ENCODE assay signal across 8 cellular contexts in the genomic region with DNA sequence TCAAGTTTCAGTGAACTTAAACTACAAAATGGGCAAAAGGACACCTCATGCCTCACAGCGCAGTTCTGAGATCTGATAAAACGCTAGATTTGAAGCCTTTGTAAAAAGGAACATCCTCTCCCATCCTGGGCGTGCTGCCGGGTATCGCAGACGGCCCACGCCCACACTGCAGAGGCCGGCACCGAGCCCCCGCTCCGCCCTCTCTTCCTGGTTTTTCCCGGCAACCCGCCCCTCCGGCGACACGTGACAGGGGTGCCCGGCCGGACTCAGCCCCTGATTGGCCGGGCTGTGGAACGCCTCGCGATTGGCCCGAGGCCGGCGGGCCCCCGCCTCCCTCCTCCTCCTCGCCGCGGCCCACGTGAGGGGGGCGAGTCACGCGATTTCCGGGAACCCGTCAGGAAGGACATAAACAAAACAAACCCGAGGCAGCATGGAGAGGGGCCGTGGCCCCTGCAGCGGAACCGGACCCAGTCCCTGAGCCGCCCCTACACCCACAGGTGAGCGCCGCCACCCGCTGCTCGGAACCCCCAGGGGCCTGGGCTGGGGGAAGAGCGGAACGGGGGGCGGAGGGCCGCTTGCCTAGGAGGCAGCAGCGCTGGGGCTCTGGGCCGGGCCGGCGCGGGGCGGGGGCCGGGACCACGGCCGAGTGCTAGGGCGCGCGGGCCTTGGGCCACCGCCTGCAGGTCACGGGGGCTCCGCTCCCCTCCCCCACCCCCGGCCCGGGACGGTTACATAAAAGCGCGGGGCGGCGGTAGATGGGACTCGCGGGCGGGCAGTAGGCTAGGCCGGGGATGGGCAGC. TPM values are rescaled to one million over a fixed set of nuclear protein-coding genes. Genes with fewer than 3 reads are reported as not detected.
DNase-seq lines count a peak whose midpoint lies in the region; ATAC-seq and TF ChIP-seq lines count a peak whose summit lies in the region.

A gene with protein sequence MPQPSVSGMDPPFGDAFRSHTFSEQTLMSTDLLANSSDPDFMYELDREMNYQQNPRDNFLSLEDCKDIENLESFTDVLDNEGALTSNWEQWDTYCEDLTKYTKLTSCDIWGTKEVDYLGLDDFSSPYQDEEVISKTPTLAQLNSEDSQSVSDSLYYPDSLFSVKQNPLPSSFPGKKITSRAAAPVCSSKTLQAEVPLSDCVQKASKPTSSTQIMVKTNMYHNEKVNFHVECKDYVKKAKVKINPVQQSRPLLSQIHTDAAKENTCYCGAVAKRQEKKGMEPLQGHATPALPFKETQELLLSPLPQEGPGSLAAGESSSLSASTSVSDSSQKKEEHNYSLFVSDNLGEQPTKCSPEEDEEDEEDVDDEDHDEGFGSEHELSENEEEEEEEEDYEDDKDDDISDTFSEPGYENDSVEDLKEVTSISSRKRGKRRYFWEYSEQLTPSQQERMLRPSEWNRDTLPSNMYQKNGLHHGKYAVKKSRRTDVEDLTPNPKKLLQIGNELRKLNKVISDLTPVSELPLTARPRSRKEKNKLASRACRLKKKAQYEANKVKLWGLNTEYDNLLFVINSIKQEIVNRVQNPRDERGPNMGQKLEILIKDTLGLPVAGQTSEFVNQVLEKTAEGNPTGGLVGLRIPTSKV (plus strand): TSS at position 370 of the 800 bp plus-strand sequence. CDS start 24,424 bp downstream, outside the sequence.

- H3K36me3 Mint-ChIP-seq in nephron (ENCODE audit: low read depth): peaks cover 3% of the 10 kb centered on the region

- peaks cover 24% of the 10 kb centered on the region for H3K4me1 Mint-ChIP-seq in nephron

- peaks cover 7% of the 10 kb centered on the region for H3K27me3 Mint-ChIP-seq in nephron (ENCODE audit: low read depth)

- peak within 1 kb of the TSS; percentile 94 to 98 (median 95) for H3K4me3 Mint-ChIP-seq in nephron

- TF ChIP-seq CTCF in fibroblast of pulmonary artery (IDR thresholded peaks at IDR 0.05; ENCODE audit: low read length, missing control alignments): no peak
- TF ChIP-seq CTCF in nephron (IDR thresholded peaks at IDR 0.05; ENCODE audit: unreplicated experiment in 3 of 3): no peak

- H3K27me3 ChIP-seq in HAP-1 (ENCODE audit: low read depth) (no peaks in the 10 kb centered on the region), MG63 (no peaks in the 10 kb centered on the region)

- DNase-seq in G401 (ENCODE audit: low spot score) (peak; percentile 94), HAP-1 (ENCODE audit: low spot score in 2 of 2) (peak; percentile 94 to 98), MG63 (peak; percentile 100), SHP77 (lab: John Stamatoyannopoulos, UW) (peak; percentile 94), fibroblast of pulmonary artery (ENCODE audit: low read depth) (peak; percentile 96)
- DNase-seq in activated effector memory CD4-positive, alpha-beta T cell treated with Interleukin-2 at 50 U/mL for 16 hours: peak; percentile 99
- peak; percentile 98 for DNase-seq in stimulated activated naive CD8-positive, alpha-beta T cell treated with anti-CD3 and anti-CD28 coated beads, Interleukin-15, Interleukin-2, amounts not matched to agents 100 U/mL and 50 U/mL, for 24 hours

- no peaks in the 10 kb centered on the region for H3K4me1 ChIP-seq in HAP-1

- H3K9me3 Mint-ChIP-seq in nephron: no peaks in the 10 kb centered on the region

- peak; percentile 76 for ATAC-seq in stimulated activated naive CD8-positive, alpha-beta T cell treated with anti-CD3 and anti-CD28 coated beads, Interleukin-15, Interleukin-2, amounts not matched to agents 100 U/mL and 50 U/mL, for 24 hours

- H3K27ac Mint-ChIP-seq in nephron: peak within 1 kb of the TSS; percentile 97 to 99 (median 98)

- H3K36me3 ChIP-seq in HAP-1 (replicated peaks): no peaks in the 10 kb centered on the region
- H3K36me3 ChIP-seq in MG63: no peaks in the 10 kb centered on the region

- H3K9me3 ChIP-seq in HAP-1: no peaks in the 10 kb centered on the region
- H3K9me3 ChIP-seq in MG63: no peaks in the 10 kb centered on the region

- H3K4me3 ChIP-seq in HAP-1 (peak within 1 kb of the TSS; percentile 69), MG63 (peak within 1 kb of the TSS; percentile 92), fibroblast of pulmonary artery (replicated peaks; ENCODE audit: low read depth, low read length) (peak within 1 kb of the TSS; percentile 88)

- in situ Hi-C loops in G401 (cut with HindIII; ENCODE audit: low sequenced_read_pairs) (no loop called here), HAP-1 (cut with MboI; ENCODE audit: low sequenced_read_pairs) (loop anchor here (5.0 kb wide), 1 partner anchor 74 kb away; a partner anchor contains a TSS)

RNA-seq across cellular contexts. Expression of the gene that starts here (rescaled TPM):
- total RNA-seq in G401 (2014; rRNA removed; shearing (Covaris generic)): 1.7 and 5.1 TPM in 2 replicates
- total RNA-seq in MG63 (2014; rRNA removed; shearing (Covaris generic); ENCODE audit: low replicate concordance): 4.3 and 9.2 TPM in 2 replicates

Comparison
In these comparisons a context has a peak if more than half of its experiments do, and no peak if none do; other contexts are left out.
1. Peak in every context shown above with its lines: DNase-seq, ATAC-seq and H3K4me3 ChIP-seq.